Comparison of ENCODE assay signal across 1 cellular context in the genomic region with DNA sequence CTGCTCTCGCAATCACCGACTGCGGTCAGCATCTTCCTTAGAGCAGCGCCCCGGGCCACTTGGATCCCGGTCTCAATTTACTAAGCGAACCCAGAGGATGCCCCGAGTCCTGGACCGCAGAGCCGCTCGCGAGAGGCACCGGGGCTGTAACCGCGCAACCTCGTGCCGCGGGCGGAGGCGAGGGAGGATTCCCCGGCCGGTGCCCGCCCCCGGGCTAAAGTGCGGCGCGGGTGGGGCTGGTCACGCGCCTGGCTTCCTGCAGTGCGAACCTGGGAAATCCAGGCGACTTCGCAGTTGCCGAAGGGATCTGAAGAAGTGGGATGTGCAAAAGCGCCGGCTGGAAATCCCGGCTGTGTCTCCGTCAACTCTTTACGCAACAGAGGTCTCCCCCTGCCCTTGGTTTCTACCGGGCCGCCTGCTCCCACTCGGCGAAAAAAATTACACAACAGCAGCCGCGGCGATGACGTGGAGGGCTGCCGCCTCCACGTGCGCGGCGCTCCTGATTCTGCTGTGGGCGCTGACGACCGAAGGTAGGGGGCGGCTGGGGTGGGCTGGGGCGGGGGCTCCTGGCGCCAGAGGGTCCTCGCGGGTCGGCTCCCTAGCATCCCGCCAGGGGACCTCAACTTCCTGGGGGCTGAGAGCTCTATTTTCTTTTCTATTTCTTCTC.
TF ChIP-seq lines count a peak whose summit lies in the region.

A gene with protein sequence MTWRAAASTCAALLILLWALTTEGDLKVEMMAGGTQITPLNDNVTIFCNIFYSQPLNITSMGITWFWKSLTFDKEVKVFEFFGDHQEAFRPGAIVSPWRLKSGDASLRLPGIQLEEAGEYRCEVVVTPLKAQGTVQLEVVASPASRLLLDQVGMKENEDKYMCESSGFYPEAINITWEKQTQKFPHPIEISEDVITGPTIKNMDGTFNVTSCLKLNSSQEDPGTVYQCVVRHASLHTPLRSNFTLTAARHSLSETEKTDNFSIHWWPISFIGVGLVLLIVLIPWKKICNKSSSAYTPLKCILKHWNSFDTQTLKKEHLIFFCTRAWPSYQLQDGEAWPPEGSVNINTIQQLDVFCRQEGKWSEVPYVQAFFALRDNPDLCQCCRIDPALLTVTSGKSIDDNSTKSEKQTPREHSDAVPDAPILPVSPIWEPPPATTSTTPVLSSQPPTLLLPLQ (plus strand): TSS at position 291 of the 667 bp plus-strand sequence. CDS start 170 bp downstream, at position 461.

TF ChIP-seq in H1, 55 proteins besides CTCF, POLR2A, EP300 and RAD21 (continued from another document):
- TF ChIP-seq CREB1 (IDR thresholded peaks at IDR 0.05) = 0 out of 2 replicates have a peak, but pooled peaks have one; percentile 19
- no peak for TF ChIP-seq SP2 (IDR thresholded peaks at IDR 0.05; ENCODE audit: low read length)
- TF ChIP-seq TAF1 (IDR thresholded peaks at IDR 0.05; ENCODE audit: low read depth, low read length) = peak; percentile 36; the same call in 1 of the 2 replicates
